In genomic region chr10:22317121-22317370, GRCh38 we compare ENCODE assay signal across 8 cellular contexts. TPM values are rescaled to one million over a fixed set of nuclear protein-coding genes. Genes with fewer than 3 reads are reported as not detected.
DNase-seq lines count a peak whose midpoint lies in the region; ATAC-seq and TF ChIP-seq lines count a peak whose summit lies in the region.

No MANE protein-coding gene starts in this region.

- H3K4me1 ChIP-seq in HUES64 (ENCODE audit: insufficient read depth, low read length): peaks cover 29% of the 10 kb centered on the region

- H3K27ac ChIP-seq in C4-2B (peak overlapping the region; percentile 92), HUES64 (ENCODE audit: low read depth, low read length) (no peak overlapping the region), cingulate gyrus (ENCODE audit: low read depth, low read length) (peak overlapping the region; percentile 79)

- 3% methylated on average over 5 of the region's 8 CpGs for WGBS in HUES64

- peak overlapping the region; percentile 96 for H3K4me3 Mint-ChIP-seq in natural killer cell treated with Interleukin-12 subunit alpha and Interleukin-12 subunit beta and Interleukin-15 and Interleukin-18, amount 100 ng/mL, for 72 hours

- no peaks in the 10 kb centered on the region for H3K36me3 ChIP-seq in HUES64 (ENCODE audit: insufficient read depth, low read length)

- H3K27me3 ChIP-seq in HUES64 (ENCODE audit: insufficient read depth, low read length): peaks cover 80% of the 10 kb centered on the region

- H3K9me3 ChIP-seq in HUES64 (ENCODE audit: insufficient read depth, low read depth, low read length): no peaks in the 10 kb centered on the region

- no peaks in the 10 kb centered on the region for H3K9me3 Mint-ChIP-seq in natural killer cell treated with Interleukin-12 subunit alpha and Interleukin-12 subunit beta and Interleukin-15 and Interleukin-18, amount 100 ng/mL, for 72 hours

- H3K36me3 Mint-ChIP-seq in natural killer cell treated with Interleukin-12 subunit alpha and Interleukin-12 subunit beta and Interleukin-15 and Interleukin-18, amount 100 ng/mL, for 72 hours: peaks cover 6% of the 10 kb centered on the region

- DNase-seq in natural killer cell treated with Interleukin-12 subunit alpha and Interleukin-12 subunit beta and Interleukin-15 and Interleukin-18, amount 100 ng/mL, for 72 hours (ENCODE audit: low spot score): no peak
- DNase-seq in left lobe of liver (ENCODE audit: low spot score) (no peak), dedifferentiated amniotic fluid mesenchymal stem cell (ENCODE audit: extremely low spot score) (no peak), LoVo (ENCODE audit: low spot score) (no peak)

- no peak for ATAC-seq in natural killer cell treated with Interleukin-12 subunit alpha and Interleukin-12 subunit beta and Interleukin-15 and Interleukin-18, amount 100 ng/mL, for 72 hours
- ATAC-seq in left lobe of liver (no peak), HG03175 (IDR thresholded peaks at IDR 0.05; ENCODE audit: unreplicated experiment) (no peak)

- no peak overlapping the region for H3K9ac ChIP-seq in HUES64 (ENCODE audit: low read depth, low read length)

- no peaks in the 10 kb centered on the region for H3K27me3 Mint-ChIP-seq in natural killer cell treated with Interleukin-12 subunit alpha and Interleukin-12 subunit beta and Interleukin-15 and Interleukin-18, amount 100 ng/mL, for 72 hours

- peak overlapping the region; percentile 78 to 96 for H3K27ac Mint-ChIP-seq in natural killer cell treated with Interleukin-12 subunit alpha and Interleukin-12 subunit beta and Interleukin-15 and Interleukin-18, amount 100 ng/mL, for 72 hours

- H3K4me1 Mint-ChIP-seq in natural killer cell treated with Interleukin-12 subunit alpha and Interleukin-12 subunit beta and Interleukin-15 and Interleukin-18, amount 100 ng/mL, for 72 hours (ENCODE audit: low read depth in 2 of 2): peaks cover 13 to 32% of the 10 kb centered on the region in 2 donors

- peak overlapping the region; percentile 74 for H3K4me3 ChIP-seq in HUES64 (ENCODE audit: low read length)

- TF ChIP-seq CTCF in C4-2B (conservative IDR thresholded peaks at IDR 0.05): no peak

RNA-seq across cellular contexts. Expression of gene COMMD3, which starts 0.9 kb away (rescaled TPM):
- 3.1 TPM for polyA plus RNA-seq in HUES64 (2013, experiment 1 of 2)
- polyA plus RNA-seq in HUES64 (2013, experiment 2 of 2): 7.7 TPM
- 10 to 100 TPM; 50.1 to 55.8 TPM for total RNA-seq in natural killer cell treated with Interleukin-12 subunit alpha and Interleukin-12 subunit beta and Interleukin-15 and Interleukin-18, amount 100 ng/mL, for 72 hours
- 30.1 TPM for total RNA-seq in left lobe of liver

RNA-seq across cellular contexts. Expression of gene BMI1, which starts 3.9 kb away (rescaled TPM):
- polyA plus RNA-seq in HUES64 (2013, experiment 1 of 2): 8.6 TPM
- 11.0 TPM for polyA plus RNA-seq in HUES64 (2013, experiment 2 of 2)
- total RNA-seq in natural killer cell treated with Interleukin-12 subunit alpha and Interleukin-12 subunit beta and Interleukin-15 and Interleukin-18, amount 100 ng/mL, for 72 hours: 10 to 100 TPM; 38.2 to 44.9 TPM
- total RNA-seq in left lobe of liver: 25.4 TPM

RNA-seq across cellular contexts. Expression of gene SPAG6, which starts 28.2 kb away (rescaled TPM):
- 0.30 TPM for polyA plus RNA-seq in HUES64 (2013, experiment 1 of 2)
- polyA plus RNA-seq in HUES64 (2013, experiment 2 of 2): 0.51 TPM
- under 1 TPM; 0.28 to 0.29 TPM for total RNA-seq in natural killer cell treated with Interleukin-12 subunit alpha and Interleukin-12 subunit beta and Interleukin-15 and Interleukin-18, amount 100 ng/mL, for 72 hours
- total RNA-seq in left lobe of liver: not detected
